In genomic region chr6:1311400-1312192, GRCh38 we compare ENCODE assay signal across 1 cellular context.
TF ChIP-seq lines count a peak whose summit lies in the region.

TSS of gene FOXQ1 (plus strand) at chr6:1312098. CDS start at chr6:1312705, 607 bp downstream.

TF ChIP-seq in HepG2, 621 proteins besides CTCF, POLR2A, EP300 and RAD21 (continued from another document and continues in another):
- TF ChIP-seq, protein P1, sequence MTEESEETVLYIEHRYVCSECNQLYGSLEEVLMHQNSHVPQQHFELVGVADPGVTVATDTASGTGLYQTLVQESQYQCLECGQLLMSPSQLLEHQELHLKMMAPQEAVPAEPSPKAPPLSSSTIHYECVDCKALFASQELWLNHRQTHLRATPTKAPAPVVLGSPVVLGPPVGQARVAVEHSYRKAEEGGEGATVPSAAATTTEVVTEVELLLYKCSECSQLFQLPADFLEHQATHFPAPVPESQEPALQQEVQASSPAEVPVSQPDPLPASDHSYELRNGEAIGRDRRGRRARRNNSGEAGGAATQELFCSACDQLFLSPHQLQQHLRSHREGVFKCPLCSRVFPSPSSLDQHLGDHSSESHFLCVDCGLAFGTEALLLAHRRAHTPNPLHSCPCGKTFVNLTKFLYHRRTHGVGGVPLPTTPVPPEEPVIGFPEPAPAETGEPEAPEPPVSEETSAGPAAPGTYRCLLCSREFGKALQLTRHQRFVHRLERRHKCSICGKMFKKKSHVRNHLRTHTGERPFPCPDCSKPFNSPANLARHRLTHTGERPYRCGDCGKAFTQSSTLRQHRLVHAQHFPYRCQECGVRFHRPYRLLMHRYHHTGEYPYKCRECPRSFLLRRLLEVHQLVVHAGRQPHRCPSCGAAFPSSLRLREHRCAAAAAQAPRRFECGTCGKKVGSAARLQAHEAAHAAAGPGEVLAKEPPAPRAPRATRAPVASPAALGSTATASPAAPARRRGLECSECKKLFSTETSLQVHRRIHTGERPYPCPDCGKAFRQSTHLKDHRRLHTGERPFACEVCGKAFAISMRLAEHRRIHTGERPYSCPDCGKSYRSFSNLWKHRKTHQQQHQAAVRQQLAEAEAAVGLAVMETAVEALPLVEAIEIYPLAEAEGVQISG (CRISPR knock-in tag; IDR thresholded peaks at IDR 0.05) = peak; percentile 93
- TF ChIP-seq ZFYVE20 (CRISPR knock-in tag; IDR thresholded peaks at IDR 0.05; ENCODE audit: borderline replicate concordance, low read depth) = 0 out of 2 replicates have a peak, but pooled peaks have one; percentile 56
- TF ChIP-seq MZF1 (CRISPR knock-in tag; IDR thresholded peaks at IDR 0.05; ENCODE audit: borderline replicate concordance) = no peak
- TF ChIP-seq, protein P2, sequence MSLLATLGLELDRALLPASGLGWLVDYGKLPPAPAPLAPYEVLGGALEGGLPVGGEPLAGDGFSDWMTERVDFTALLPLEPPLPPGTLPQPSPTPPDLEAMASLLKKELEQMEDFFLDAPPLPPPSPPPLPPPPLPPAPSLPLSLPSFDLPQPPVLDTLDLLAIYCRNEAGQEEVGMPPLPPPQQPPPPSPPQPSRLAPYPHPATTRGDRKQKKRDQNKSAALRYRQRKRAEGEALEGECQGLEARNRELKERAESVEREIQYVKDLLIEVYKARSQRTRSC (CRISPR knock-in tag; IDR thresholded peaks at IDR 0.05; ENCODE audit: low read depth) = no peak; the same call in 1 of the 2 replicates
- TF ChIP-seq ZNF101 (CRISPR knock-in tag; IDR thresholded peaks at IDR 0.05; ENCODE audit: borderline replicate concordance, low read depth) = peak; percentile 77; the same call in 1 of the 2 replicates
- no peak for TF ChIP-seq HNRNPL (IDR thresholded peaks at IDR 0.05; ENCODE audit: low read depth, low read length)
- peak; percentile 70 for TF ChIP-seq ZNF333 (CRISPR knock-in tag; IDR thresholded peaks at IDR 0.05; ENCODE audit: borderline replicate concordance)
- peak; percentile 52 for TF ChIP-seq ZKSCAN1 (IDR thresholded peaks at IDR 0.05; ENCODE audit: low read length)
- TF ChIP-seq ZNF7 (CRISPR knock-in tag; IDR thresholded peaks at IDR 0.05) = 0 out of 2 replicates have a peak, but pooled peaks have one; percentile 26
- TF ChIP-seq RFX3 (CRISPR knock-in tag; IDR thresholded peaks at IDR 0.05) = no peak
- TF ChIP-seq ZNF672 (CRISPR knock-in tag; IDR thresholded peaks at IDR 0.05) = 0 out of 2 replicates have a peak, but pooled peaks have one; percentile 8
- TF ChIP-seq, protein P3, sequence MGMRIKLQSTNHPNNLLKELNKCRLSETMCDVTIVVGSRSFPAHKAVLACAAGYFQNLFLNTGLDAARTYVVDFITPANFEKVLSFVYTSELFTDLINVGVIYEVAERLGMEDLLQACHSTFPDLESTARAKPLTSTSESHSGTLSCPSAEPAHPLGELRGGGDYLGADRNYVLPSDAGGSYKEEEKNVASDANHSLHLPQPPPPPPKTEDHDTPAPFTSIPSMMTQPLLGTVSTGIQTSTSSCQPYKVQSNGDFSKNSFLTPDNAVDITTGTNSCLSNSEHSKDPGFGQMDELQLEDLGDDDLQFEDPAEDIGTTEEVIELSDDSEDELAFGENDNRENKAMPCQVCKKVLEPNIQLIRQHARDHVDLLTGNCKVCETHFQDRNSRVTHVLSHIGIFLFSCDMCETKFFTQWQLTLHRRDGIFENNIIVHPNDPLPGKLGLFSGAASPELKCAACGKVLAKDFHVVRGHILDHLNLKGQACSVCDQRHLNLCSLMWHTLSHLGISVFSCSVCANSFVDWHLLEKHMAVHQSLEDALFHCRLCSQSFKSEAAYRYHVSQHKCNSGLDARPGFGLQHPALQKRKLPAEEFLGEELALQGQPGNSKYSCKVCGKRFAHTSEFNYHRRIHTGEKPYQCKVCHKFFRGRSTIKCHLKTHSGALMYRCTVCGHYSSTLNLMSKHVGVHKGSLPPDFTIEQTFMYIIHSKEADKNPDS (CRISPR knock-in tag; IDR thresholded peaks at IDR 0.05) = peak; percentile 87; the same call in 1 of the 2 replicates
- no peak for TF ChIP-seq MLLT10 (CRISPR knock-in tag; IDR thresholded peaks at IDR 0.05)
- TF ChIP-seq RORA (CRISPR knock-in tag; IDR thresholded peaks at IDR 0.05) = no peak
- peak; percentile 34; the same call in 1 of the 2 replicates for TF ChIP-seq ZSCAN12 (CRISPR knock-in tag; IDR thresholded peaks at IDR 0.05)
- TF ChIP-seq SKIL (CRISPR knock-in tag; IDR thresholded peaks at IDR 0.05; ENCODE audit: borderline replicate concordance) = peak; percentile 92
- peak; percentile 43; the same call in 1 of the 2 replicates for TF ChIP-seq ZNF75D (CRISPR knock-in tag; IDR thresholded peaks at IDR 0.05; ENCODE audit: borderline replicate concordance)
- TF ChIP-seq NR2F2 (IDR thresholded peaks at IDR 0.05; ENCODE audit: borderline replicate concordance, low read depth) = peak; percentile 59; the same call in 1 of the 2 replicates
- no peak for TF ChIP-seq ONECUT2 (CRISPR knock-in tag; IDR thresholded peaks at IDR 0.05)
- no peak; the same call in 1 of the 2 replicates for TF ChIP-seq ZNF224 (CRISPR knock-in tag; IDR thresholded peaks at IDR 0.05)
- TF ChIP-seq, protein P4, sequence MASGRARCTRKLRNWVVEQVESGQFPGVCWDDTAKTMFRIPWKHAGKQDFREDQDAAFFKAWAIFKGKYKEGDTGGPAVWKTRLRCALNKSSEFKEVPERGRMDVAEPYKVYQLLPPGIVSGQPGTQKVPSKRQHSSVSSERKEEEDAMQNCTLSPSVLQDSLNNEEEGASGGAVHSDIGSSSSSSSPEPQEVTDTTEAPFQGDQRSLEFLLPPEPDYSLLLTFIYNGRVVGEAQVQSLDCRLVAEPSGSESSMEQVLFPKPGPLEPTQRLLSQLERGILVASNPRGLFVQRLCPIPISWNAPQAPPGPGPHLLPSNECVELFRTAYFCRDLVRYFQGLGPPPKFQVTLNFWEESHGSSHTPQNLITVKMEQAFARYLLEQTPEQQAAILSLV (CRISPR knock-in tag; IDR thresholded peaks at IDR 0.05; ENCODE audit: borderline replicate concordance) = peak; percentile 95
- TF ChIP-seq ZNF18 (CRISPR knock-in tag; IDR thresholded peaks at IDR 0.05; ENCODE audit: insufficient replicate concordance) = peak; percentile 84
- TF ChIP-seq ZBTB14 (CRISPR knock-in tag; IDR thresholded peaks at IDR 0.05) = peak; percentile 99
- TF ChIP-seq ZNF564 (CRISPR knock-in tag; IDR thresholded peaks at IDR 0.05) = peak; percentile 56; the same call in 1 of the 2 replicates
- TF ChIP-seq ZSCAN22 (CRISPR knock-in tag; IDR thresholded peaks at IDR 0.05) = peak; percentile 94
- TF ChIP-seq ISX (CRISPR knock-in tag; conservative IDR thresholded peaks at IDR 0.05) = peak; percentile 92; the same call in 1 of the 2 replicates
- TF ChIP-seq SATB2 (CRISPR knock-in tag; IDR thresholded peaks at IDR 0.05) = peak; percentile 63; the same call in 1 of the 2 replicates
- TF ChIP-seq SOX13 (IDR thresholded peaks at IDR 0.05) = peak; percentile 72; the same call in 1 of the 2 replicates
- TF ChIP-seq SOX13 (CRISPR knock-in tag; conservative IDR thresholded peaks at IDR 0.05 in 1 of 2, IDR thresholded peaks at IDR 0.05 in 1 of 2) = peak in 1 of 2 experiments; percentile 82; a peak in 2 of 4 replicates
- peak; percentile 78; the same call in 1 of the 2 replicates for TF ChIP-seq NR1H2 (CRISPR knock-in tag; IDR thresholded peaks at IDR 0.05; ENCODE audit: borderline replicate concordance, low read depth)
- TF ChIP-seq, protein P5, sequence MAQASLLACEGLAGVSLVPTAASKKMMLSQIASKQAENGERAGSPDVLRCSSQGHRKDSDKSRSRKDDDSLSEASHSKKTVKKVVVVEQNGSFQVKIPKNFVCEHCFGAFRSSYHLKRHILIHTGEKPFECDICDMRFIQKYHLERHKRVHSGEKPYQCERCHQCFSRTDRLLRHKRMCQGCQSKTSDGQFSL (CRISPR knock-in tag; IDR thresholded peaks at IDR 0.05) = peak; percentile 29; the same call in 1 of the 2 replicates
- peak; percentile 91; the same call in 1 of the 2 replicates for TF ChIP-seq ZC3H4 (CRISPR knock-in tag; IDR thresholded peaks at IDR 0.05; ENCODE audit: borderline replicate concordance)
- peak; percentile 78; the same call in 1 of the 2 replicates for TF ChIP-seq ZNF780A (CRISPR knock-in tag; IDR thresholded peaks at IDR 0.05)
- peak; percentile 97 for TF ChIP-seq SIN3A (IDR thresholded peaks at IDR 0.05; ENCODE audit: borderline replicate concordance, low read depth, low read length)
- TF ChIP-seq ZNF768 (CRISPR knock-in tag; IDR thresholded peaks at IDR 0.05) = peak; percentile 83; the same call in 1 of the 2 replicates
- TF ChIP-seq FOXK1 (CRISPR knock-in tag; IDR thresholded peaks at IDR 0.05; ENCODE audit: borderline replicate concordance, low read depth) = peak; percentile 69
- no peak for TF ChIP-seq SRF (IDR thresholded peaks at IDR 0.05; ENCODE audit: low read depth, low read length)
- TF ChIP-seq ZNF816 (CRISPR knock-in tag; IDR thresholded peaks at IDR 0.05; ENCODE audit: borderline replicate concordance) = no peak; the same call in 1 of the 2 replicates
- peak; percentile 88 for TF ChIP-seq HDAC2 (CRISPR knock-in tag; IDR thresholded peaks at IDR 0.05)
- TF ChIP-seq KLF9 (CRISPR knock-in tag; IDR thresholded peaks at IDR 0.05; ENCODE audit: low read depth) = peak; percentile 13; the same call in 1 of the 2 replicates
- TF ChIP-seq MTA3 (CRISPR knock-in tag; IDR thresholded peaks at IDR 0.05) = no peak
- TF ChIP-seq CSRNP2 (CRISPR knock-in tag; conservative IDR thresholded peaks at IDR 0.05; ENCODE audit: low read depth) = 0 out of 2 replicates have a peak, but pooled peaks have one; percentile 73
- peak; percentile 74 for TF ChIP-seq ARNTL (CRISPR knock-in tag; IDR thresholded peaks at IDR 0.05)
- TF ChIP-seq ZNF747 (CRISPR knock-in tag; IDR thresholded peaks at IDR 0.05; ENCODE audit: borderline replicate concordance) = peak; percentile 68; the same call in 1 of the 2 replicates
- TF ChIP-seq, protein P6, sequence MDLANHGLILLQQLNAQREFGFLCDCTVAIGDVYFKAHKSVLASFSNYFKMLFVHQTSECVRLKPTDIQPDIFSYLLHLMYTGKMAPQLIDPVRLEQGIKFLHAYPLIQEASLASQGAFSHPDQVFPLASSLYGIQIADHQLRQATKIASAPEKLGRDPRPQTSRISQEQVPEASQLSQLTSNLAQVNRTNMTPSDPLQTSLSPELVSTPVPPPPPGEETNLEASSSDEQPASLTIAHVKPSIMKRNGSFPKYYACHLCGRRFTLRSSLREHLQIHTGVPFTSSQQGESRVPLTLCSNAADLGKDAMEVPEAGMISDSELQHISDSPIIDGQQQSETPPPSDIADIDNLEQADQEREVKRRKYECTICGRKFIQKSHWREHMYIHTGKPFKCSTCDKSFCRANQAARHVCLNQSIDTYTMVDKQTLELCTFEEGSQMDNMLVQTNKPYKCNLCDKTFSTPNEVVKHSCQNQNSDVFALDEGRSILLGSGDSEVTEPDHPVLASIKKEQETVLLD (CRISPR knock-in tag; IDR thresholded peaks at IDR 0.05; ENCODE audit: low read depth) = peak; percentile 69; the same call in 1 of the 2 replicates
- TF ChIP-seq PHB2 (IDR thresholded peaks at IDR 0.05; ENCODE audit: partially characterized antibody) = no peak
- TF ChIP-seq HOXA7 (CRISPR knock-in tag; IDR thresholded peaks at IDR 0.05) = no peak
- TF ChIP-seq RFXANK (CRISPR knock-in tag; IDR thresholded peaks at IDR 0.05) = no peak; the same call in 1 of the 2 replicates
- TF ChIP-seq FOXO1 (CRISPR knock-in tag; IDR thresholded peaks at IDR 0.05) = peak; percentile 75
- TF ChIP-seq NONO (IDR thresholded peaks at IDR 0.05) = no peak
- TF ChIP-seq NONO (CRISPR knock-in tag; conservative IDR thresholded peaks at IDR 0.05) = peak; percentile 96
- peak; percentile 95 for TF ChIP-seq ZNF160 (CRISPR knock-in tag; IDR thresholded peaks at IDR 0.05)
- peak; percentile 65; the same call in 1 of the 2 replicates for TF ChIP-seq ESRRA (CRISPR knock-in tag; IDR thresholded peaks at IDR 0.05; ENCODE audit: low read depth)
- peak; percentile 69; the same call in 1 of the 2 replicates for TF ChIP-seq ZNF180 (CRISPR knock-in tag; IDR thresholded peaks at IDR 0.05; ENCODE audit: borderline replicate concordance, low read depth)
